In the genomic region with DNA sequence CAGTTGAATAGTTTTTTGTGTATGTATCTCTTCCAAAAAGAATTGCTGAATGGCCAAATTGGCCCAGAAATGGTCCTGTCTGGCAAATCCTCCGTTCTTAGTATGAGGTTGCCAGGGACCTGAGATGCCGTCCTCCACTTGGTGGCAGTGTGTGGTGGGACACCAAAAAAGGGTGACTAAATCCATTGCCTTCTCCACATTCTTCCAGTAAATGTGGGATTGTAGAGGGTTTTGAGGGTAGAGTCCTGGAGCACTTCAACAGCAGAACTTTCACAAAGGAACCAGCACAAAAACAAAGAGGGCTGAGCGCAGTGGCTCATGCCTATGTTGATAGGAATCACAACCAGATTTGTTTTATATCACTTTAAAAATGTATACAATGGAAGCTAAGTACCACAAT, we compare ENCODE assay signal across 8 cellular contexts.
DNase-seq lines count a peak whose midpoint lies in the region; ATAC-seq, FAIRE-seq and TF ChIP-seq lines count a peak whose summit lies in the region.

No MANE protein-coding gene starts in this region.

- no peak overlapping the region for H3K9ac ChIP-seq in GM12878 (ENCODE audit: control insufficient read depth, insufficient read depth, low read length)

- H3K4me3 ChIP-seq in GM12875 (ENCODE audit: low read depth, low read length): no peak overlapping the region
- H3K4me3 ChIP-seq in GM12878: no peak overlapping the region

- H2AFZ ChIP-seq in GM12878 (ENCODE audit: control insufficient read depth, low read depth, low read length): no peak overlapping the region

- TF ChIP-seq RAD21 in GM12878 (IDR thresholded peaks at IDR 0.05; ENCODE audit: insufficient read depth, low read depth, low read length): peak; percentile 70

- POLR2A ChIA-PET in GM12878 (lab: Charles Lee): no interaction called here

- no peaks in the 10 kb centered on the region for H3K9me3 ChIP-seq in GM12878 (replicated peaks; ENCODE audit: control insufficient read depth, insufficient read depth, low read length)

- H3K79me2 ChIP-seq in GM12878 (ENCODE audit: control insufficient read depth, insufficient read depth, low read length): no peaks in the 10 kb centered on the region

- no peak overlapping the region for H3K27ac ChIP-seq in GM12878 (ENCODE audit: control insufficient read depth, insufficient read depth)

- no TSS peak for BruUV-seq in GM12878 (replicated peaks; lab: Mats Ljungman, UMichigan)

- TF ChIP-seq EP300 in GM12878 (IDR thresholded peaks at IDR 0.05; ENCODE audit: borderline replicate concordance in 1 of 2, control insufficient read depth in 1 of 2, low read depth in 2 of 2, low read length in 2 of 2): no peak

- DNase-seq in Ammon's horn (ENCODE audit: low spot score) (peak; percentile 82), NCI-H460 (ENCODE audit: extremely low read depth, low read depth) (peak; percentile 19), GM12878 (ENCODE audit: low read depth, low spot score) (no peak), left lobe of liver (ENCODE audit: low spot score) (no peak), NCI-H2029 treated with DMSO at 0.1 percent for 48 hours (lab: John Stamatoyannopoulos, UW) (no peak)
- DNase-seq in central memory CD4-positive, alpha-beta T cell: no peak

- SMC1A ChIA-PET in GM12878 (lab: Charles Lee; ENCODE audit: uncharacterized antibody, unreplicated experiment): interaction anchor here (0.7 to 2.8 kb wide), 29 partner anchors 9 to 462 kb away, joined by 3 to 19 read pairs (median 4); no protein-coding TSS in a partner anchor

- RAD21 ChIA-PET in GM12878 (lab: Charles Lee; ENCODE audit: unreplicated experiment): interaction anchor here (0.6 to 2.6 kb wide), 13 partner anchors 17 to 320 kb away, joined by 3 to 10 read pairs (median 3); no protein-coding TSS in a partner anchor

- H3K27me3 ChIP-seq in GM12878 (replicated peaks in 1 of 2; ENCODE audit: control insufficient read depth in 2 of 2, insufficient read depth in 2 of 2, low read length in 1 of 2): no peaks in the 10 kb centered on the region

- FAIRE-seq in GM12878 (lab: Jason Lieb, UNC): no peak

- H3K4me1 ChIP-seq in GM12878 (ENCODE audit: control insufficient read depth, insufficient read depth, low read length): no peaks in the 10 kb centered on the region

- H3K4me2 ChIP-seq in GM12878 (ENCODE audit: control insufficient read depth, insufficient read depth): no peak overlapping the region

- no peaks in the 10 kb centered on the region for H3K36me3 ChIP-seq in GM12878 (ENCODE audit: control insufficient read depth in 2 of 2, insufficient read depth in 2 of 2, low read length in 1 of 2)

- ATAC-seq in GM12878: peak; percentile 78
- ATAC-seq in left lobe of liver: peak; percentile 97
- ATAC-seq in GM21786 (IDR thresholded peaks at IDR 0.05; ENCODE audit: unreplicated experiment): no peak

- H4K20me1 ChIP-seq in GM12878 (ENCODE audit: control insufficient read depth, insufficient read depth): no peaks in the 10 kb centered on the region

- intact Hi-C loops in GM12878 (cut with micrococcal nuclease; ENCODE audit: unreplicated experiment): loop anchor here (1.0 kb wide), 1 partner anchor 204 kb away; no protein-coding TSS in a partner anchor

- in situ Hi-C loops in GM12878 (cut with MboI): loop anchor here (5.0 kb wide), 1 partner anchor 102 kb away; no protein-coding TSS in a partner anchor

- CTCF ChIA-PET in GM12878 (lab: Yijun Ruan, JAX): interaction anchor here (0.7 to 6.8 kb wide), 24 partner anchors 12 to 320 kb away, joined by 3 to 70 read pairs (median 4); partner anchors contain the start of gene BCL2

- TF ChIP-seq CTCF in GM12875 (IDR thresholded peaks at IDR 0.05; ENCODE audit: borderline replicate concordance, insufficient read depth, low read depth, low read length) (peak; percentile 55), GM12878 (IDR thresholded peaks at IDR 0.05 in 2 of 3, conservative IDR thresholded peaks at IDR 0.05 in 1 of 3; ENCODE audit: control insufficient read depth in 2 of 3, extremely low read depth in 1 of 3, insufficient read depth in 1 of 3, low read depth in 3 of 3, low read length in 3 of 3) (peak; percentile 49 to 65 (median 52); a peak in 5 of 6 replicates)

- WGBS in GM12878 (ENCODE audit: insufficient coverage, insufficient replicate concordance, low lambda C conversion rate, missing lambda C conversion rate): 49% methylated on average over 3 of the region's 3 CpGs

- TF ChIP-seq POLR2A in GM12878 (IDR thresholded peaks at IDR 0.05; ENCODE audit: low read depth, low read length): no peak

TF ChIP-seq in GM12878, 131 proteins besides CTCF, POLR2A, EP300 and RAD21:
- TF ChIP-seq SMC3 (IDR thresholded peaks at IDR 0.05; ENCODE audit: borderline replicate concordance, low read length) (peak; percentile 49; the same call in 1 of the 2 replicates), FOXM1 (IDR thresholded peaks at IDR 0.05; ENCODE audit: low read depth, low read length) (0 out of 2 replicates have a peak, but pooled peaks have one; percentile 25)
- TF ChIP-seq, protein P1, sequence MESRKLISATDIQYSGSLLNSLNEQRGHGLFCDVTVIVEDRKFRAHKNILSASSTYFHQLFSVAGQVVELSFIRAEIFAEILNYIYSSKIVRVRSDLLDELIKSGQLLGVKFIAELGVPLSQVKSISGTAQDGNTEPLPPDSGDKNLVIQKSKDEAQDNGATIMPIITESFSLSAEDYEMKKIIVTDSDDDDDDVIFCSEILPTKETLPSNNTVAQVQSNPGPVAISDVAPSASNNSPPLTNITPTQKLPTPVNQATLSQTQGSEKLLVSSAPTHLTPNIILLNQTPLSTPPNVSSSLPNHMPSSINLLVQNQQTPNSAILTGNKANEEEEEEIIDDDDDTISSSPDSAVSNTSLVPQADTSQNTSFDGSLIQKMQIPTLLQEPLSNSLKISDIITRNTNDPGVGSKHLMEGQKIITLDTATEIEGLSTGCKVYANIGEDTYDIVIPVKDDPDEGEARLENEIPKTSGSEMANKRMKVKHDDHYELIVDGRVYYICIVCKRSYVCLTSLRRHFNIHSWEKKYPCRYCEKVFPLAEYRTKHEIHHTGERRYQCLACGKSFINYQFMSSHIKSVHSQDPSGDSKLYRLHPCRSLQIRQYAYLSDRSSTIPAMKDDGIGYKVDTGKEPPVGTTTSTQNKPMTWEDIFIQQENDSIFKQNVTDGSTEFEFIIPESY (IDR thresholded peaks at IDR 0.05): no peak
TF ChIP-seq in GM12878: peak in this region for 2.

Comparison
In these comparisons a context has a peak if more than half of its experiments do, and no peak if none do; other contexts are left out.
1. DNase-seq: peak in Ammon's horn (single experiment) and NCI-H460 (single experiment); none in GM12878 (single experiment), left lobe of liver (single experiment), NCI-H2029 treated with DMSO at 0.1 percent for 48 hours (single experiment) and central memory CD4-positive, alpha-beta T cell (single experiment).